13 cellular contexts compared by ENCODE assay signal in genomic region chr1:98210064-98210463, GRCh38.
DNase-seq lines count a peak whose midpoint lies in the region; ATAC-seq and TF ChIP-seq lines count a peak whose summit lies in the region.
"Had no signal": no experiment of that assay in that cellular context is flagged by ENCODE, and none has a peak within 500 bp of the region (broad histone marks: within the 10 kb centered on the region; RNA-seq: fewer than 3 reads in every experiment).

No MANE protein-coding gene starts in this region.

- in situ Hi-C loops in GM23248 (cut with MboI) = no loop called here

- H3K27ac ChIP-seq in GM23248 (peak overlapping the region; percentile 43), SJSA1 (peak overlapping the region; percentile 99)

- peak overlapping the region; percentile 62 for H3K4me3 ChIP-seq in GM23248
- peak overlapping the region; percentile 40 for H3K4me3 ChIP-seq in SJSA1

- no peaks in the 10 kb centered on the region; the same call in 1 of the 2 replicates for H3K9me2 ChIP-seq in GM23248 (ENCODE audit: insufficient read depth)

- no peaks in the 10 kb centered on the region for H3K79me2 ChIP-seq in GM23248 (ENCODE audit: insufficient read depth)

- no peaks in the 10 kb centered on the region for H3K36me3 Mint-ChIP-seq in activated CD8-positive, alpha-beta T cell treated with anti-CD3 and anti-CD28 coated beads for 36 hours (ENCODE audit: low read depth)

- H3K27me3 Mint-ChIP-seq in activated CD8-positive, alpha-beta T cell treated with anti-CD3 and anti-CD28 coated beads for 36 hours = no peaks in the 10 kb centered on the region

- peaks cover 21% of the 10 kb centered on the region; the same call in 1 of the 2 replicates for H3K4me1 ChIP-seq in GM23248 (ENCODE audit: insufficient read depth)
- H3K4me1 ChIP-seq in SJSA1 (replicated peaks) = peaks cover 26% of the 10 kb centered on the region

- peak overlapping the region; percentile 77 for H3K4me2 ChIP-seq in GM23248 (ENCODE audit: unreplicated experiment)

- H3K27ac Mint-ChIP-seq in activated CD8-positive, alpha-beta T cell treated with anti-CD3 and anti-CD28 coated beads for 36 hours = no peak overlapping the region

- H3K27me3 ChIP-seq in GM23248 (replicated peaks; ENCODE audit: insufficient read depth) (no peaks in the 10 kb centered on the region), SJSA1 (replicated peaks) (no peaks in the 10 kb centered on the region)

- CTCF ChIA-PET in activated CD8-positive, alpha-beta T cell treated with anti-CD3 and anti-CD28 coated beads for 36 hours (lab: Charles Lee) = no interaction called here

- no peaks in the 10 kb centered on the region for H4K20me1 ChIP-seq in GM23248 (ENCODE audit: insufficient read depth)

- intact Hi-C loops in activated CD8-positive, alpha-beta T cell treated with anti-CD3 and anti-CD28 coated beads for 36 hours (cut with micrococcal nuclease) = no loop called here

- ATAC-seq in GM18498 (IDR thresholded peaks at IDR 0.05; ENCODE audit: unreplicated experiment) (no peak), GM18519 (IDR thresholded peaks at IDR 0.05; ENCODE audit: low FRiP score, unreplicated experiment) (no peak), HG02970 (IDR thresholded peaks at IDR 0.05; ENCODE audit: low FRiP score, unreplicated experiment) (no peak)
- ATAC-seq in activated CD8-positive, alpha-beta T cell treated with anti-CD3 and anti-CD28 coated beads for 36 hours = no peak

- H2AFZ ChIP-seq in GM23248 = peak overlapping the region; percentile 73

- H3K9me3 ChIP-seq in GM23248 (ENCODE audit: low read depth) = no peaks in the 10 kb centered on the region
- no peaks in the 10 kb centered on the region for H3K9me3 ChIP-seq in SJSA1 (replicated peaks)

- no peak overlapping the region for H3K4me3 Mint-ChIP-seq in activated CD8-positive, alpha-beta T cell treated with anti-CD3 and anti-CD28 coated beads for 36 hours

- no peaks in the 10 kb centered on the region for H3K9me3 Mint-ChIP-seq in activated CD8-positive, alpha-beta T cell treated with anti-CD3 and anti-CD28 coated beads for 36 hours

- POLR2A ChIA-PET in activated CD8-positive, alpha-beta T cell treated with anti-CD3 and anti-CD28 coated beads for 36 hours (lab: Charles Lee) = interaction anchor here (0.6 kb wide), 1 partner anchor 298 kb away, joined by 3 read pairs; no protein-coding TSS in a partner anchor

- H3K36me3 ChIP-seq in GM23248 (ENCODE audit: low read depth) (no peaks in the 10 kb centered on the region), SJSA1 (no peaks in the 10 kb centered on the region)

- H3K9ac ChIP-seq in GM23248 = 0 out of 2 replicates have a peak overlapping the region, but pooled peaks have one; percentile 21

- DNase-seq in GM23248 (peak; percentile 50), SJSA1 (ENCODE audit: low read depth in 1 of 2, low spot score in 2 of 2) (peak; percentile 67 to 87), fibroblast of peridontal ligament (ENCODE audit: extremely low read depth) (peak; percentile 61), pulmonary artery endothelial cell (ENCODE audit: low read depth, low spot score) (peak; percentile 90)
- DNase-seq in activated CD8-positive, alpha-beta T cell treated with anti-CD3 and anti-CD28 coated beads for 36 hours = no peak
- DNase-seq: caudate nucleus; midbrain; NCI-H1417 treated with DMSO at 0.1 percent for 48 hours; stimulated activated CD4-positive, alpha-beta T cell treated with anti-CD3 and anti-CD28 coated beads, Interleukin-12 subunit alpha, Interleukin-12 subunit beta, amount 100 ng/mL, for 4 hours; T1000 had no signal

- no peaks in the 10 kb centered on the region for H3F3A ChIP-seq in GM23248 (ENCODE audit: insufficient read depth)

- TF ChIP-seq CTCF in activated CD8-positive, alpha-beta T cell treated with anti-CD3 and anti-CD28 coated beads for 36 hours (IDR thresholded peaks at IDR 0.05) = no peak

- H3K4me1 Mint-ChIP-seq in activated CD8-positive, alpha-beta T cell treated with anti-CD3 and anti-CD28 coated beads for 36 hours (ENCODE audit: low read depth) = no peaks in the 10 kb centered on the region

- 28 to 34% methylated on average over 7 of the region's 7 CpGs for WGBS in GM23248 (ENCODE audit: low coverage in 1 of 2, low lambda C conversion rate in 2 of 2, missing lambda C conversion rate in 2 of 2), 2 experiments
